ENCODE assay signal across 1 cellular context in the genomic region with DNA sequence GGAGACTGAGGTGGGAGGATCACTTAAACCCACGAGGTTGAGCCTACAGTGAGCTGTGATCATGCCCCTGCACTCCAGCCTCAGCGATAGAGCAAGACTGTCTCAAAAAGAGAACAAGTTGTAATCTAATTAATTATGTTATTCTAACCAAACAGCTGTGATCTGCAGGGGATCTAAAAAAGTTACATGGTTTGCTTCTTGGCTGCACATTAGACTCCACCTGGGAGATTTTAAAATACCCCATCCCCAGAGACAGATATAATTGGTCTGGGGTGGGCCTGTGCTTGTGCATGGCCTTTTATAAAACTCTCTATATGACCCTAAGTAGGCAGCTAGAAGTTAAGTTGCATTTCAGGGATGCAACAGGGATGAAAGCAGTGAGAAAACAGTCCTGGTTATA.
TF ChIP-seq lines count a peak whose summit lies in the region.

No MANE protein-coding gene starts in this region.

TF ChIP-seq in HepG2, 621 proteins besides CTCF, POLR2A, EP300 and RAD21:
- TF ChIP-seq, protein P1, sequence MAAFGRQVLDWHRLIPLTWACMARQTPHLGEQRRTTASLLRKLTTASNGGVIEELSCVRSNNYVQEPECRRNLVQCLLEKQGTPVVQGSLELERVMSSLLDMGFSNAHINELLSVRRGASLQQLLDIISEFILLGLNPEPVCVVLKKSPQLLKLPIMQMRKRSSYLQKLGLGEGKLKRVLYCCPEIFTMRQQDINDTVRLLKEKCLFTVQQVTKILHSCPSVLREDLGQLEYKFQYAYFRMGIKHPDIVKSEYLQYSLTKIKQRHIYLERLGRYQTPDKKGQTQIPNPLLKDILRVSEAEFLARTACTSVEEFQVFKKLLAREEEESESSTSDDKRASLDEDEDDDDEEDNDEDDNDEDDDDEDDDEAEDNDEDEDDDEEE (CRISPR knock-in tag; IDR thresholded peaks at IDR 0.05): no peak
- TF ChIP-seq, protein P2, sequence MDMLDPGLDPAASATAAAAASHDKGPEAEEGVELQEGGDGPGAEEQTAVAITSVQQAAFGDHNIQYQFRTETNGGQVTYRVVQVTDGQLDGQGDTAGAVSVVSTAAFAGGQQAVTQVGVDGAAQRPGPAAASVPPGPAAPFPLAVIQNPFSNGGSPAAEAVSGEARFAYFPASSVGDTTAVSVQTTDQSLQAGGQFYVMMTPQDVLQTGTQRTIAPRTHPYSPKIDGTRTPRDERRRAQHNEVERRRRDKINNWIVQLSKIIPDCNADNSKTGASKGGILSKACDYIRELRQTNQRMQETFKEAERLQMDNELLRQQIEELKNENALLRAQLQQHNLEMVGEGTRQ (IDR thresholded peaks at IDR 0.05; ENCODE audit: low read depth, low read length): no peak
- TF ChIP-seq, protein P2 (CRISPR knock-in tag; IDR thresholded peaks at IDR 0.05; ENCODE audit: borderline replicate concordance): no peak
- TF ChIP-seq, protein P3, sequence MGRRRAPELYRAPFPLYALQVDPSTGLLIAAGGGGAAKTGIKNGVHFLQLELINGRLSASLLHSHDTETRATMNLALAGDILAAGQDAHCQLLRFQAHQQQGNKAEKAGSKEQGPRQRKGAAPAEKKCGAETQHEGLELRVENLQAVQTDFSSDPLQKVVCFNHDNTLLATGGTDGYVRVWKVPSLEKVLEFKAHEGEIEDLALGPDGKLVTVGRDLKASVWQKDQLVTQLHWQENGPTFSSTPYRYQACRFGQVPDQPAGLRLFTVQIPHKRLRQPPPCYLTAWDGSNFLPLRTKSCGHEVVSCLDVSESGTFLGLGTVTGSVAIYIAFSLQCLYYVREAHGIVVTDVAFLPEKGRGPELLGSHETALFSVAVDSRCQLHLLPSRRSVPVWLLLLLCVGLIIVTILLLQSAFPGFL (CRISPR knock-in tag; IDR thresholded peaks at IDR 0.05): no peak
- TF ChIP-seq HES4 (CRISPR knock-in tag; IDR thresholded peaks at IDR 0.05; ENCODE audit: borderline replicate concordance) (no peak), HOXA3 (CRISPR knock-in tag; IDR thresholded peaks at IDR 0.05) (no peak), MBNL3 (CRISPR knock-in tag; conservative IDR thresholded peaks at IDR 0.05) (no peak), CBX1 (IDR thresholded peaks at IDR 0.05; ENCODE audit: low read depth) (no peak), GABPA (IDR thresholded peaks at IDR 0.05; ENCODE audit: low read depth, low read length) (no peak), GABPA (CRISPR knock-in tag; IDR thresholded peaks at IDR 0.05; ENCODE audit: low read depth) (no peak), ZNF782 (CRISPR knock-in tag; IDR thresholded peaks at IDR 0.05; ENCODE audit: borderline replicate concordance) (no peak)
- TF ChIP-seq, protein P4, sequence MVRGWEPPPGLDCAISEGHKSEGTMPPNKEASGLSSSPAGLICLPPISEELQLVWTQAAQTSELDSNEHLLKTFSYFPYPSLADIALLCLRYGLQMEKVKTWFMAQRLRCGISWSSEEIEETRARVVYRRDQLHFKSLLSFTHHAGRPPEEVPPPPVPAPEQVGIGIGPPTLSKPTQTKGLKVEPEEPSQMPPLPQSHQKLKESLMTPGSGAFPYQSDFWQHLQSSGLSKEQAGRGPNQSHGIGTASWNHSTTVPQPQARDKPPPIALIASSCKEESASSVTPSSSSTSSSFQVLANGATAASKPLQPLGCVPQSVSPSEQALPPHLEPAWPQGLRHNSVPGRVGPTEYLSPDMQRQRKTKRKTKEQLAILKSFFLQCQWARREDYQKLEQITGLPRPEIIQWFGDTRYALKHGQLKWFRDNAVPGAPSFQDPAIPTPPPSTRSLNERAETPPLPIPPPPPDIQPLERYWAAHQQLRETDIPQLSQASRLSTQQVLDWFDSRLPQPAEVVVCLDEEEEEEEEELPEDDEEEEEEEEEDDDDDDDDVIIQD (CRISPR knock-in tag; IDR thresholded peaks at IDR 0.05; ENCODE audit: low read depth): no peak
